ENCODE assay signal across 8 cellular contexts in genomic region chr16:31952206-31952605, GRCh38.
DNase-seq lines count a peak whose midpoint lies in the region; ATAC-seq lines count a peak whose summit lies in the region.
"Not testable (repeated sequence)": the region's sequence is repeated elsewhere in the genome, so short reads cannot be mapped to it uniquely, and the experiment has no call there.

No MANE protein-coding gene starts in this region.

- H3K27me3 Mint-ChIP-seq in CD4-positive, CD25-positive, alpha-beta regulatory T cell; T-cell; activated CD4-positive, alpha-beta T cell treated with anti-CD3 and anti-CD28 coated beads, Interleukin-2, amount 10 ng/mL, durations not matched to agents 24 days and 14 days; activated CD8-positive, alpha-beta T cell treated with anti-CD3 and anti-CD28 coated beads, Interleukin-2, amount 10 ng/mL, durations not matched to agents 7 days and 5 days (ENCODE audit: low read depth); activated T-helper 2 cell treated with anti-CD3 and anti-CD28 coated beads, Interferon-gamma antibody, Interleukin-2, Interleukin-4, amounts not matched to agents 10 μg/mL and 5 μg/mL and 100 μg/mL, durations not matched to agents 14 hours and 24 hours and 36 hours (ENCODE audit: low read depth); effector memory CD8-positive, alpha-beta T cell: not testable (repeated sequence)

- POLR2A ChIA-PET in T-cell (lab: Charles Lee); activated CD8-positive, alpha-beta T cell treated with anti-CD3 and anti-CD28 coated beads, Interleukin-2, amount 10 ng/mL, durations not matched to agents 7 days and 5 days (lab: Charles Lee): not testable (repeated sequence)

- H3K4me3 ChIP-seq in CD4-positive, CD25-positive, alpha-beta regulatory T cell (ENCODE audit: low read depth, low read length): not testable (repeated sequence)

- DNase-seq in CD4-positive, CD25-positive, alpha-beta regulatory T cell: peak in 1 of 3 donors; percentile 48
- peak in 30 of 34 experiments; percentile 11 to 61 (median 29) for DNase-seq in T-cell
- DNase-seq in activated CD4-positive, alpha-beta T cell treated with anti-CD3 and anti-CD28 coated beads, Interleukin-2, amount 10 ng/mL, durations not matched to agents 24 days and 14 days: peak; percentile 65
- peak; percentile 51 for DNase-seq in activated CD8-positive, alpha-beta T cell treated with anti-CD3 and anti-CD28 coated beads, Interleukin-2, amount 10 ng/mL, durations not matched to agents 7 days and 5 days
- peak; percentile 10 for DNase-seq in activated T-helper 2 cell treated with anti-CD3 and anti-CD28 coated beads, Interferon-gamma antibody, Interleukin-2, Interleukin-4, amounts not matched to agents 10 μg/mL and 5 μg/mL and 100 μg/mL, durations not matched to agents 14 hours and 24 hours and 36 hours (ENCODE audit: low spot score)
- not testable (repeated sequence) for DNase-seq in activated naive CD4-positive, alpha-beta T cell treated with anti-CD3 and anti-CD28 coated beads, Interleukin-2, amount 50 U/mL, for 72 hours (ENCODE audit: low spot score in 2 of 2); stimulated activated effector memory CD8-positive, alpha-beta T cell treated with anti-CD3 and anti-CD28 coated beads, Interleukin-12 subunit alpha, Interleukin-12 subunit beta, amount 100 ng/mL, for 72 hours (ENCODE audit: low spot score in 2 of 2)
- peak; percentile 5 to 19 (median 10) for DNase-seq in effector memory CD8-positive, alpha-beta T cell

- H3K27me3 ChIP-seq in CD4-positive, CD25-positive, alpha-beta regulatory T cell (ENCODE audit: control insufficient read depth, insufficient read depth, low read length): not testable (repeated sequence)

- ATAC-seq in CD4-positive, CD25-positive, alpha-beta regulatory T cell (ENCODE audit: low read depth in 2 of 2): peak; percentile 89 to 91
- peak; percentile 84 to 94 (median 92) for ATAC-seq in T-cell (replicated peaks in 1 of 4)
- peak; percentile 63 for ATAC-seq in activated CD8-positive, alpha-beta T cell treated with anti-CD3 and anti-CD28 coated beads, Interleukin-2, amount 10 ng/mL, durations not matched to agents 7 days and 5 days
- ATAC-seq in activated naive CD4-positive, alpha-beta T cell treated with anti-CD3 and anti-CD28 coated beads, Interleukin-2, amount 50 U/mL, for 72 hours: peak; percentile 50 to 77
- peak; percentile 79 for ATAC-seq in effector memory CD8-positive, alpha-beta T cell (replicated peaks)
- peak; percentile 86 for ATAC-seq in stimulated activated effector memory CD8-positive, alpha-beta T cell treated with anti-CD3 and anti-CD28 coated beads, Interleukin-12 subunit alpha, Interleukin-12 subunit beta, amount 100 ng/mL, for 72 hours

- H3K27ac Mint-ChIP-seq in CD4-positive, CD25-positive, alpha-beta regulatory T cell; activated CD4-positive, alpha-beta T cell treated with anti-CD3 and anti-CD28 coated beads, Interleukin-2, amount 10 ng/mL, durations not matched to agents 24 days and 14 days; activated CD8-positive, alpha-beta T cell treated with anti-CD3 and anti-CD28 coated beads, Interleukin-2, amount 10 ng/mL, durations not matched to agents 7 days and 5 days; activated T-helper 2 cell treated with anti-CD3 and anti-CD28 coated beads, Interferon-gamma antibody, Interleukin-2, Interleukin-4, amounts not matched to agents 10 μg/mL and 5 μg/mL and 100 μg/mL, durations not matched to agents 14 hours and 24 hours and 36 hours; activated naive CD4-positive, alpha-beta T cell treated with anti-CD3 and anti-CD28 coated beads, Interleukin-2, amount 50 U/mL, for 72 hours; stimulated activated effector memory CD8-positive, alpha-beta T cell treated with anti-CD3 and anti-CD28 coated beads, Interleukin-12 subunit alpha, Interleukin-12 subunit beta, amount 100 ng/mL, for 72 hours: not testable (repeated sequence)
- H3K27ac Mint-ChIP-seq in T-cell: peak overlapping the region in 1 of 2 donors; percentile 61
- H3K27ac Mint-ChIP-seq in effector memory CD8-positive, alpha-beta T cell: peak overlapping the region in 1 of 2 donors; percentile 58

- not testable (repeated sequence) for H3K27ac ChIP-seq in CD4-positive, CD25-positive, alpha-beta regulatory T cell (ENCODE audit: insufficient read depth, low read length, poor library complexity, severe bottlenecking)

- CTCF ChIA-PET in T-cell (lab: Charles Lee); activated CD8-positive, alpha-beta T cell treated with anti-CD3 and anti-CD28 coated beads, Interleukin-2, amount 10 ng/mL, durations not matched to agents 7 days and 5 days (lab: Charles Lee): not testable (repeated sequence)

- not testable (repeated sequence) for H3K9me3 Mint-ChIP-seq in CD4-positive, CD25-positive, alpha-beta regulatory T cell; T-cell; activated CD4-positive, alpha-beta T cell treated with anti-CD3 and anti-CD28 coated beads, Interleukin-2, amount 10 ng/mL, durations not matched to agents 24 days and 14 days; activated CD8-positive, alpha-beta T cell treated with anti-CD3 and anti-CD28 coated beads, Interleukin-2, amount 10 ng/mL, durations not matched to agents 7 days and 5 days (ENCODE audit: insufficient read depth); activated T-helper 2 cell treated with anti-CD3 and anti-CD28 coated beads, Interferon-gamma antibody, Interleukin-2, Interleukin-4, amounts not matched to agents 10 μg/mL and 5 μg/mL and 100 μg/mL, durations not matched to agents 14 hours and 24 hours and 36 hours; activated naive CD4-positive, alpha-beta T cell treated with anti-CD3 and anti-CD28 coated beads, Interleukin-2, amount 50 U/mL, for 72 hours; effector memory CD8-positive, alpha-beta T cell; stimulated activated effector memory CD8-positive, alpha-beta T cell treated with anti-CD3 and anti-CD28 coated beads, Interleukin-12 subunit alpha, Interleukin-12 subunit beta, amount 100 ng/mL, for 72 hours

- intact Hi-C loops in activated CD4-positive, alpha-beta T cell treated with anti-CD3 and anti-CD28 coated beads, Interleukin-2, amount 10 ng/mL, durations not matched to agents 24 days and 14 days (cut with micrococcal nuclease); activated T-helper 2 cell treated with anti-CD3 and anti-CD28 coated beads, Interferon-gamma antibody, Interleukin-2, Interleukin-4, amounts not matched to agents 10 μg/mL and 5 μg/mL and 100 μg/mL, durations not matched to agents 14 hours and 24 hours and 36 hours (cut with micrococcal nuclease): not testable (repeated sequence)

- not testable (repeated sequence) for H3K36me3 Mint-ChIP-seq in CD4-positive, CD25-positive, alpha-beta regulatory T cell; T-cell; activated CD4-positive, alpha-beta T cell treated with anti-CD3 and anti-CD28 coated beads, Interleukin-2, amount 10 ng/mL, durations not matched to agents 24 days and 14 days (ENCODE audit: low read depth); activated CD8-positive, alpha-beta T cell treated with anti-CD3 and anti-CD28 coated beads, Interleukin-2, amount 10 ng/mL, durations not matched to agents 7 days and 5 days (ENCODE audit: low read depth); activated T-helper 2 cell treated with anti-CD3 and anti-CD28 coated beads, Interferon-gamma antibody, Interleukin-2, Interleukin-4, amounts not matched to agents 10 μg/mL and 5 μg/mL and 100 μg/mL, durations not matched to agents 14 hours and 24 hours and 36 hours (ENCODE audit: low read depth); activated naive CD4-positive, alpha-beta T cell treated with anti-CD3 and anti-CD28 coated beads, Interleukin-2, amount 50 U/mL, for 72 hours; effector memory CD8-positive, alpha-beta T cell (ENCODE audit: insufficient read depth); stimulated activated effector memory CD8-positive, alpha-beta T cell treated with anti-CD3 and anti-CD28 coated beads, Interleukin-12 subunit alpha, Interleukin-12 subunit beta, amount 100 ng/mL, for 72 hours

- H3K4me3 Mint-ChIP-seq in CD4-positive, CD25-positive, alpha-beta regulatory T cell; T-cell; activated CD4-positive, alpha-beta T cell treated with anti-CD3 and anti-CD28 coated beads, Interleukin-2, amount 10 ng/mL, durations not matched to agents 24 days and 14 days; activated CD8-positive, alpha-beta T cell treated with anti-CD3 and anti-CD28 coated beads, Interleukin-2, amount 10 ng/mL, durations not matched to agents 7 days and 5 days; activated T-helper 2 cell treated with anti-CD3 and anti-CD28 coated beads, Interferon-gamma antibody, Interleukin-2, Interleukin-4, amounts not matched to agents 10 μg/mL and 5 μg/mL and 100 μg/mL, durations not matched to agents 14 hours and 24 hours and 36 hours (ENCODE audit: low read depth); effector memory CD8-positive, alpha-beta T cell; stimulated activated effector memory CD8-positive, alpha-beta T cell treated with anti-CD3 and anti-CD28 coated beads, Interleukin-12 subunit alpha, Interleukin-12 subunit beta, amount 100 ng/mL, for 72 hours: not testable (repeated sequence)

- H3K4me1 Mint-ChIP-seq in CD4-positive, CD25-positive, alpha-beta regulatory T cell: peaks cover 0 to 13% (median 2%) of the 10 kb centered on the region in 4 donors
- peaks cover 9 to 13% (median 12%) of the 10 kb centered on the region in 3 donors for H3K4me1 Mint-ChIP-seq in T-cell
- not testable (repeated sequence) for H3K4me1 Mint-ChIP-seq in activated CD4-positive, alpha-beta T cell treated with anti-CD3 and anti-CD28 coated beads, Interleukin-2, amount 10 ng/mL, durations not matched to agents 24 days and 14 days; activated CD8-positive, alpha-beta T cell treated with anti-CD3 and anti-CD28 coated beads, Interleukin-2, amount 10 ng/mL, durations not matched to agents 7 days and 5 days (ENCODE audit: low read depth); activated T-helper 2 cell treated with anti-CD3 and anti-CD28 coated beads, Interferon-gamma antibody, Interleukin-2, Interleukin-4, amounts not matched to agents 10 μg/mL and 5 μg/mL and 100 μg/mL, durations not matched to agents 14 hours and 24 hours and 36 hours (ENCODE audit: low read depth); effector memory CD8-positive, alpha-beta T cell (ENCODE audit: low read depth in 2 of 2); stimulated activated effector memory CD8-positive, alpha-beta T cell treated with anti-CD3 and anti-CD28 coated beads, Interleukin-12 subunit alpha, Interleukin-12 subunit beta, amount 100 ng/mL, for 72 hours

- H3K4me1 ChIP-seq in CD4-positive, CD25-positive, alpha-beta regulatory T cell (ENCODE audit: control insufficient read depth, insufficient read depth, low read length, poor library complexity, severe bottlenecking): not testable (repeated sequence)

- not testable (repeated sequence) for H3K36me3 ChIP-seq in CD4-positive, CD25-positive, alpha-beta regulatory T cell (ENCODE audit: control insufficient read depth, insufficient read depth, low read length)

- not testable (repeated sequence) for H3K9me3 ChIP-seq in CD4-positive, CD25-positive, alpha-beta regulatory T cell (ENCODE audit: control insufficient read depth in 2 of 2, low read length in 2 of 2)
